8 cellular contexts compared by ENCODE assay signal in genomic region chr19:10388957-10389356, GRCh38. TPM values are rescaled to one million over a fixed set of nuclear protein-coding genes. Genes with fewer than 3 reads are reported as not detected.
DNase-seq lines count a peak whose midpoint lies in the region; ATAC-seq, FAIRE-seq and TF ChIP-seq lines count a peak whose summit lies in the region.

No MANE protein-coding gene starts in this region.

- H3K4me3 ChIP-seq in KMS-11 (IDR thresholded peaks at IDR 0.05; ENCODE audit: insufficient read depth, low read depth, low read length) (no peak overlapping the region), Panc1 (ENCODE audit: low read depth in 2 of 2, low read length in 2 of 2) (no peak overlapping the region), fibroblast of lung (replicated peaks in 1 of 4; ENCODE audit: control extremely low read depth in 1 of 4, insufficient read depth in 1 of 4, low read depth in 3 of 4, low read length in 4 of 4) (no peak overlapping the region), neural cell (ENCODE audit: low read length) (no peak overlapping the region), stomach (no peak overlapping the region)

- no peak overlapping the region for H2AFZ ChIP-seq in KMS-11 (ENCODE audit: low read depth)
- no peak overlapping the region for H2AFZ ChIP-seq in fibroblast of lung (ENCODE audit: low read length)
- H2AFZ ChIP-seq in neural cell (ENCODE audit: low read depth, low read length), result no peak overlapping the region

- H3K36me3 ChIP-seq in KMS-11 (ENCODE audit: insufficient read depth) (no peaks in the 10 kb centered on the region; the same call in 1 of the 2 replicates), Panc1 (ENCODE audit: control insufficient read depth, insufficient read depth, low read length) (peaks cover 7% of the 10 kb centered on the region; the same call in 1 of the 2 replicates), fibroblast of lung (ENCODE audit: control insufficient read depth, insufficient read depth, low read length) (peaks cover 22% of the 10 kb centered on the region), neural cell (ENCODE audit: insufficient read depth, low read length) (no peaks in the 10 kb centered on the region), stomach (peaks cover 28 to 40% (median 32%) of the 10 kb centered on the region in 4 donors)

- H4K20me1 ChIP-seq in KMS-11 (ENCODE audit: insufficient read depth) (no peaks in the 10 kb centered on the region), fibroblast of lung (ENCODE audit: control insufficient read depth, extremely low read depth, insufficient read depth, low read length) (no peaks in the 10 kb centered on the region), neural cell (ENCODE audit: insufficient read depth) (no peaks in the 10 kb centered on the region)

- no peak for TF ChIP-seq POLR2A in stomach (IDR thresholded peaks at IDR 0.05)

- peak; percentile 94 for TF ChIP-seq CTCF in D721Med (IDR thresholded peaks at IDR 0.05; ENCODE audit: insufficient read depth, missing control alignments)
- TF ChIP-seq CTCF in KMS-11 (conservative IDR thresholded peaks at IDR 0.05; ENCODE audit: low read depth, low read length), result peak; percentile 99
- TF ChIP-seq CTCF in Panc1 (IDR thresholded peaks at IDR 0.05), result peak; percentile 87
- TF ChIP-seq CTCF in fibroblast of lung (conservative IDR thresholded peaks at IDR 0.05 in 1 of 2, IDR thresholded peaks at IDR 0.05 in 1 of 2; ENCODE audit: low read depth in 1 of 2, low read length in 2 of 2), result peak; percentile 95 to 96
- peak; percentile 90 for TF ChIP-seq CTCF in neural cell (IDR thresholded peaks at IDR 0.05; ENCODE audit: poor library complexity, severe bottlenecking)
- TF ChIP-seq CTCF in stomach (IDR thresholded peaks at IDR 0.05), result peak in 6 of 7 experiments; percentile 50 to 94 (median 92)

- TF ChIP-seq EP300 in neural cell (conservative IDR thresholded peaks at IDR 0.05; ENCODE audit: poor library complexity, severe bottlenecking), result no peak
- no peak for TF ChIP-seq EP300 in stomach (IDR thresholded peaks at IDR 0.05)

- H3K79me2 ChIP-seq in KMS-11 (ENCODE audit: insufficient read depth, low read depth) (no peaks in the 10 kb centered on the region), fibroblast of lung (ENCODE audit: control insufficient read depth, insufficient read depth, low read length) (no peaks in the 10 kb centered on the region), neural cell (replicated peaks; ENCODE audit: insufficient read depth, low read length) (no peaks in the 10 kb centered on the region)

- 0% methylated on average over 3 of the region's 3 CpGs for WGBS in stomach, 5 donors

- in situ Hi-C loops in Panc1 (cut with HindIII; ENCODE audit: low pct_unique_long_range_greater_than_20kb, low sequenced_read_pairs), result no loop called here

- no peaks in the 10 kb centered on the region for H3K9me2 ChIP-seq in neural cell (ENCODE audit: insufficient read depth, low read length)

- POLR2A ChIA-PET in Panc1 (lab: Charles Lee), result interaction anchor here (0.7 kb wide), 3 partner anchors 130 to 311 kb away, joined by 3 to 5 read pairs (median 3); no protein-coding TSS in a partner anchor

- peak; percentile 35 for FAIRE-seq in D721Med (lab: Jason Lieb, UNC)

- H3K4me1 ChIP-seq in KMS-11 (ENCODE audit: low read depth, poor library complexity, severe bottlenecking) (peaks cover 30% of the 10 kb centered on the region), Panc1 (ENCODE audit: control insufficient read depth, insufficient read depth, low read length) (no peaks in the 10 kb centered on the region), fibroblast of lung (ENCODE audit: control insufficient read depth, extremely low read depth, insufficient read depth, low read length) (no peaks in the 10 kb centered on the region), stomach (peaks cover 5 to 9% (median 8%) of the 10 kb centered on the region in 4 donors)

- BruUV-seq in Panc1 (replicated peaks; lab: Mats Ljungman, UMichigan), result TSS peak; percentile 37

- CTCF ChIA-PET in Panc1 (lab: Charles Lee), result interaction anchor here (0.7 to 1.7 kb wide), 8 partner anchors 9 to 283 kb away, joined by 3 to 17 read pairs (median 6); partner anchors contain the start of genes CDC37, ICAM1, PPAN and TYK2

- ATAC-seq in Panc1 (peak; percentile 79), GM18861 (IDR thresholded peaks at IDR 0.05; ENCODE audit: unreplicated experiment) (no peak)

- no peak for DNase-seq in D721Med (ENCODE audit: insufficient read length, low spot score)
- peak; percentile 60 for DNase-seq in Panc1 (ENCODE audit: low read depth, low spot score)
- peak; percentile 87 for DNase-seq in activated T-cell treated with anti-CD3 and anti-CD28 coated beads, Interleukin-2, amount 50 U/mL, for 1 hour
- peak; percentile 59 to 78 for DNase-seq in fibroblast of lung (ENCODE audit: low read depth in 2 of 2)
- peak; percentile 93 for DNase-seq in stomach

- TF ChIP-seq RAD21 in neural cell (conservative IDR thresholded peaks at IDR 0.05), result peak; percentile 82

- H3K9ac ChIP-seq in KMS-11, result no peak overlapping the region
- no peak overlapping the region for H3K9ac ChIP-seq in fibroblast of lung (ENCODE audit: insufficient read depth, low read length)
- no peak overlapping the region for H3K9ac ChIP-seq in neural cell (ENCODE audit: low read length)

- H3K4me2 ChIP-seq in KMS-11 (no peak overlapping the region), fibroblast of lung (ENCODE audit: extremely low read depth, insufficient read depth, low read length) (no peak overlapping the region), neural cell (ENCODE audit: low read length) (no peak overlapping the region)

- H3K27me3 ChIP-seq in KMS-11 (ENCODE audit: insufficient read depth, low read depth), result no peaks in the 10 kb centered on the region
- H3K27me3 ChIP-seq in Panc1 (ENCODE audit: control insufficient read depth, insufficient read depth, low read length), result no peaks in the 10 kb centered on the region
- H3K27me3 ChIP-seq in fibroblast of lung (ENCODE audit: control insufficient read depth, insufficient read depth, low read length), result no peaks in the 10 kb centered on the region
- H3K27me3 ChIP-seq in neural cell (ENCODE audit: insufficient read depth, low read depth, low read length), result no peaks in the 10 kb centered on the region
- peaks cover 0 to 6% (median 0%) of the 10 kb centered on the region in 3 donors for H3K27me3 ChIP-seq in stomach

- intact Hi-C loops in Panc1 (cut with micrococcal nuclease; ENCODE audit: unreplicated experiment), result loop anchor here (5.0 kb wide), 2 partner anchors 117 to 132 kb away; partner anchors contain the start of gene ICAM1
- intact Hi-C loops in stomach (cut with DNase I; ENCODE audit: low total_unique reads), result no loop called here

- no peak overlapping the region for H3K27ac ChIP-seq in KMS-11
- H3K27ac ChIP-seq in Panc1 (ENCODE audit: low read length), result no peak overlapping the region
- no peak overlapping the region for H3K27ac ChIP-seq in fibroblast of lung (ENCODE audit: insufficient read depth, low read length)
- no peak overlapping the region for H3K27ac ChIP-seq in neural cell (ENCODE audit: low read length)
- H3K27ac ChIP-seq in stomach, result no peak overlapping the region

- H3K9me3 ChIP-seq in Panc1 (ENCODE audit: control insufficient read depth, insufficient read depth, low read depth, low read length), result no peaks in the 10 kb centered on the region
- H3K9me3 ChIP-seq in fibroblast of lung (ENCODE audit: control insufficient read depth, insufficient read depth, low read depth, low read length), result no peaks in the 10 kb centered on the region
- no peaks in the 10 kb centered on the region for H3K9me3 ChIP-seq in neural cell (ENCODE audit: low read length)
- H3K9me3 ChIP-seq in stomach, result no peaks in the 10 kb centered on the region

- H3F3A ChIP-seq in neural cell (ENCODE audit: insufficient read depth, low read length, poor library complexity, severe bottlenecking), result no peaks in the 10 kb centered on the region

RNA-seq across cellular contexts. Expression of gene TYK2, which starts 8.6 kb away (rescaled TPM):
- 104 TPM for total RNA-seq in Panc1 (2021; ENCODE audit: unreplicated experiment)
- polyA plus RNA-seq in Panc1 (2012; ENCODE audit: insufficient read length), result 78.8 TPM
- total RNA-seq in fibroblast of lung, result 72.4 and 95.5 TPM in 2 replicates
- 17.4 and 24.0 TPM in 2 replicates for polyA plus RNA-seq in fibroblast of lung
- 44.5 and 59.0 TPM in 2 replicates for polyA plus RNA-seq in fibroblast of lung (2012)
- 111 and 241 TPM in 2 replicates for polyA minus RNA-seq in fibroblast of lung (ENCODE audit: low replicate concordance)
- 63.3 and 95.8 TPM in 2 replicates for polyA plus RNA-seq in neural cell
- 49.4 and 50.4 TPM in 2 replicates for polyA minus RNA-seq in neural cell
- total RNA-seq in stomach, result 100 to 1,000 TPM in 4 of 5 donors, 10 to 100 TPM in 1; 45.2 to 365 (median 314) TPM
- 100 to 1,000 TPM in 2 of 3 donors, 10 to 100 TPM in 1; 88.8 to 144 (median 107) TPM for polyA plus RNA-seq in stomach

RNA-seq across cellular contexts. Expression of gene CDC37, which starts 14.4 kb away (rescaled TPM):
- total RNA-seq in Panc1 (2021; ENCODE audit: unreplicated experiment) (162 TPM), fibroblast of lung (108 and 129 TPM in 2 replicates), stomach (100 to 1,000 TPM in 4 of 5 donors, 10 to 100 TPM in 1; 84.3 to 390 (median 174) TPM)
- 300 TPM for polyA plus RNA-seq in Panc1 (2012; ENCODE audit: insufficient read length)
- polyA plus RNA-seq in fibroblast of lung (266 and 342 TPM in 2 replicates), neural cell (359 and 408 TPM in 2 replicates), stomach (100 to 1,000 TPM; 145 to 179 (median 164) TPM)
- polyA plus RNA-seq in fibroblast of lung (2012), result 177 and 255 TPM in 2 replicates
- polyA minus RNA-seq in fibroblast of lung (ENCODE audit: low replicate concordance) (139 and 172 TPM in 2 replicates), neural cell (80.1 and 87.2 TPM in 2 replicates)

RNA-seq across cellular contexts. Expression of gene PDE4A, which starts 31.4 kb away (rescaled TPM):
- total RNA-seq in Panc1 (2021; ENCODE audit: unreplicated experiment), result 25.8 TPM
- polyA plus RNA-seq in Panc1 (2012; ENCODE audit: insufficient read length), result 23.8 TPM
- 3.1 and 4.1 TPM in 2 replicates for total RNA-seq in fibroblast of lung
- polyA plus RNA-seq in fibroblast of lung, result 3.6 and 4.9 TPM in 2 replicates
- 9.5 TPM in 2 replicates for polyA plus RNA-seq in fibroblast of lung (2012)
- polyA minus RNA-seq in fibroblast of lung (ENCODE audit: low replicate concordance), result 30.4 and 42.3 TPM in 2 replicates
- polyA plus RNA-seq in neural cell, result 3.4 and 4.7 TPM in 2 replicates
- polyA minus RNA-seq in neural cell, result 4.9 and 8.0 TPM in 2 replicates
- 10 to 100 TPM in 2 of 5 donors, 1 to 10 TPM in 3; 2.3 to 30.7 (median 8.9) TPM for total RNA-seq in stomach
- polyA plus RNA-seq in stomach, result 10 to 100 TPM in 2 of 3 donors, 1 to 10 TPM in 1; 5.0 to 12.9 (median 11.0) TPM

RNA-seq across cellular contexts. Expression of gene ICAM3, which starts 49.5 kb away (rescaled TPM):
- total RNA-seq in Panc1 (2021; ENCODE audit: unreplicated experiment) (10.5 TPM), fibroblast of lung (4.3 and 5.1 TPM in 2 replicates), stomach (10 to 100 TPM in 1 of 5 donors, 1 to 10 TPM in 3, not detected in 1; 3.5 to 17.1 (median 7.4) TPM)
- 17.8 TPM for polyA plus RNA-seq in Panc1 (2012; ENCODE audit: insufficient read length)
- polyA plus RNA-seq in fibroblast of lung (4.5 and 7.1 TPM in 2 replicates), neural cell (0.53 and 1.9 TPM in 2 replicates), stomach (10 to 100 TPM in 1 of 3 donors, 1 to 10 TPM in 2; 8.5 to 10.5 (median 10.0) TPM)
- 8.8 and 15.6 TPM in 2 replicates for polyA plus RNA-seq in fibroblast of lung (2012)
- polyA minus RNA-seq in fibroblast of lung (ENCODE audit: low replicate concordance) (4.6 and 7.5 TPM in 2 replicates), neural cell (0.49 TPM in 1 of 2 replicates, not detected in the other)

RNA-seq across cellular contexts. Expression of gene RAVER1, which starts 55.6 kb away (rescaled TPM):
- 55.6 TPM for total RNA-seq in Panc1 (2021; ENCODE audit: unreplicated experiment)
- 65.2 TPM for polyA plus RNA-seq in Panc1 (2012; ENCODE audit: insufficient read length)
- 4.9 and 5.6 TPM in 2 replicates for total RNA-seq in fibroblast of lung
- 2.3 and 4.3 TPM in 2 replicates for polyA plus RNA-seq in fibroblast of lung
- polyA plus RNA-seq in fibroblast of lung (2012), result 14.3 and 23.6 TPM in 2 replicates
- polyA minus RNA-seq in fibroblast of lung (ENCODE audit: low replicate concordance), result 7.3 and 8.3 TPM in 2 replicates
- polyA plus RNA-seq in neural cell, result 1.3 and 6.7 TPM in 2 replicates
- 5.3 and 5.8 TPM in 2 replicates for polyA minus RNA-seq in neural cell
- total RNA-seq in stomach, result 10 to 100 TPM in 4 of 5 donors, 1 to 10 TPM in 1; 7.5 to 74.7 (median 21.4) TPM
- polyA plus RNA-seq in stomach, result 1 to 10 TPM; 3.3 to 9.3 (median 7.2) TPM
